ENCODE assay signal across 15 cellular contexts in the genomic region with DNA sequence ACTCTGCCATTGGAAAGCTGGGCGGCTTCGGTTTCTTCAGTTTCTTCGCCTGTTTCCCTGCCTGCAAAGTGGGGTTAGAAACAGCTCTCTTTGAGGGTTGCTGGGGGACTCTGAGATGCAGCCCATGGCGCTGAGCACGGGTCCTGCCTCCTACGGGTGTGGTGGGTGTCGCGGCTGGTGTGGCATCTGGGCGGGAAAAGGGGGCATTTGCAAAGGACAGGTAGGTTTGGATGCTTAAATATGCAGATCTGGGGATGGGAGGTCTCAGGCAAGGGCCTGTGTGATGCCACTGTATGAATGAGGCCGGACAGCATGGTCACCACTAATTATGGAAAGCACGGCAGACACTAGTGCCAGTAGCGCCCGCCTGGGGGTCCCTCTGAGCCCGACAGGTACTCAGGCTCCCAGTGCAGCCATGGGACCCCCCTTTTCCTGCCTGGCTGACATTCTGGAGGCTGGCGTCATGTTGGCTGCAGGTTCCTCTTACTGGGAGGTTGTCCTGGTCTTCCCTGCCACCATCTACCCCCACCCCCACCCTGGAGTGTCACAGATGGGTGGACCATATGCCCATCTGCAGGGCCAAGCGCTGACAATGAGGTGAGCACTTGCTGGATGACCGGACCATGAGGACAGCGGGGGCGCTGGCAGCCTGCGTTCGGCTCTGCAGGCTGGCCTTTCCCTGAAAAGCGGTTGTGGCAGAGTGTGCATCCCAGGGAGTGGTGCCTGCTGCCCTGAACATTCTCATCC.
DNase-seq lines count a peak whose midpoint lies in the region; ATAC-seq and TF ChIP-seq lines count a peak whose summit lies in the region.
"Had no signal": no experiment of that assay in that cellular context is flagged by ENCODE, and none has a peak within 500 bp of the region (broad histone marks: within the 10 kb centered on the region; RNA-seq: fewer than 3 reads in every experiment).

No MANE protein-coding gene starts in this region.

- peak overlapping the region; percentile 16 for H3K4me3 Mint-ChIP-seq in activated CD4-positive, alpha-beta T cell treated with anti-CD3 and anti-CD28 coated beads, Interleukin-2, amount 10 ng/mL, durations not matched to agents 24 days and 14 days

- peak overlapping the region; percentile 3 for H3K9ac ChIP-seq in NT2/D1 (ENCODE audit: insufficient read length, low read depth)

- DNase-seq in activated CD4-positive, alpha-beta T cell treated with anti-CD3 and anti-CD28 coated beads, Interleukin-2, amount 10 ng/mL, durations not matched to agents 24 days and 14 days = no peak
- no peak for DNase-seq in activated CD4-positive, alpha-beta T cell treated with anti-CD3 and anti-CD28 coated beads for 48 hours
- DNase-seq in NT2/D1 (ENCODE audit: low read depth, low spot score) = no peak
- DNase-seq in esophagus squamous epithelium (lab: John Stamatoyannopoulos, UW) = no peak
- no peak for DNase-seq in stomach
- DNase-seq in left lobe of liver (ENCODE audit: low spot score) = no peak
- no peak for DNase-seq in inferior parietal cortex (ENCODE audit: extremely low spot score)
- DNase-seq: activated CD4-positive, alpha-beta T cell treated with anti-CD3 and anti-CD28 coated beads for 4 hours; brain microvascular endothelial cell; DMS153; effector memory CD4-positive, alpha-beta T cell; naive B cell had no signal

- no peak for ATAC-seq in HG02588 (IDR thresholded peaks at IDR 0.05; ENCODE audit: unreplicated experiment)
- no peak for ATAC-seq in left lobe of liver

- H3K9me3 ChIP-seq in NT2/D1 (ENCODE audit: insufficient read depth, low read length) (no peaks in the 10 kb centered on the region), esophagus squamous epithelium (no peaks in the 10 kb centered on the region), stomach (no peaks in the 10 kb centered on the region)

- H3K4me1 ChIP-seq in NT2/D1 (ENCODE audit: insufficient read depth, insufficient read length) (peaks cover 69% of the 10 kb centered on the region), esophagus squamous epithelium (peaks cover 73 to 100% (median 80%) of the 10 kb centered on the region in 3 donors), stomach (peaks cover 91 to 100% (median 97%) of the 10 kb centered on the region in 4 donors)

- H3K36me3 Mint-ChIP-seq in activated CD4-positive, alpha-beta T cell treated with anti-CD3 and anti-CD28 coated beads, Interleukin-2, amount 10 ng/mL, durations not matched to agents 24 days and 14 days (ENCODE audit: low read depth) = peaks cover 17% of the 10 kb centered on the region
- H3K36me3 Mint-ChIP-seq: naive B cell had no signal

- H3K27me3 Mint-ChIP-seq in activated CD4-positive, alpha-beta T cell treated with anti-CD3 and anti-CD28 coated beads, Interleukin-2, amount 10 ng/mL, durations not matched to agents 24 days and 14 days = no peaks in the 10 kb centered on the region
- H3K27me3 Mint-ChIP-seq: naive B cell had no signal

- WGBS in esophagus squamous epithelium, 2 donors = 81 to 92% methylated on average over 4 to 8 of the region's 22 CpGs
- WGBS in stomach, 5 donors = 83 to 91% (median 90%) methylated on average over 10 to 22 of the region's 22 CpGs

- H3K27ac Mint-ChIP-seq in activated CD4-positive, alpha-beta T cell treated with anti-CD3 and anti-CD28 coated beads, Interleukin-2, amount 10 ng/mL, durations not matched to agents 24 days and 14 days = peak overlapping the region; percentile 13

- H3K36me3 ChIP-seq in NT2/D1 (ENCODE audit: insufficient read depth, insufficient read length, low read length) (peaks cover 16% of the 10 kb centered on the region), esophagus squamous epithelium (no peaks in the 10 kb centered on the region), stomach (peaks cover 0 to 13% (median 0%) of the 10 kb centered on the region in 4 donors)

- TF ChIP-seq CTCF in esophagus squamous epithelium (IDR thresholded peaks at IDR 0.05) = no peak
- no peak for TF ChIP-seq CTCF in stomach (IDR thresholded peaks at IDR 0.05)

- no peak for TF ChIP-seq EP300 in stomach (IDR thresholded peaks at IDR 0.05)

- TF ChIP-seq POLR2A in esophagus squamous epithelium (IDR thresholded peaks at IDR 0.05) (no peak), stomach (IDR thresholded peaks at IDR 0.05) (no peak)

- no peaks in the 10 kb centered on the region for H3K9me3 Mint-ChIP-seq in activated CD4-positive, alpha-beta T cell treated with anti-CD3 and anti-CD28 coated beads, Interleukin-2, amount 10 ng/mL, durations not matched to agents 24 days and 14 days
- H3K9me3 Mint-ChIP-seq: activated T-helper 2 cell treated with anti-CD3 and anti-CD28 coated beads, Interferon-gamma antibody, Interleukin-2, Interleukin-4, amounts not matched to agents 10 μg/mL and 5 μg/mL and 100 μg/mL, durations not matched to agents 14 hours and 24 hours and 36 hours; naive B cell had no signal

- intact Hi-C loops in activated CD4-positive, alpha-beta T cell treated with anti-CD3 and anti-CD28 coated beads, Interleukin-2, amount 10 ng/mL, durations not matched to agents 24 days and 14 days (cut with micrococcal nuclease) = no loop called here
- intact Hi-C loops in esophagus squamous epithelium (cut with DNase I) = no loop called here
- intact Hi-C loops in stomach (cut with DNase I; ENCODE audit: low total_unique reads) = no loop called here

- H3K27ac ChIP-seq in esophagus squamous epithelium (peak overlapping the region; percentile 83 to 96 (median 93)), stomach (peak overlapping the region; percentile 75 to 98 (median 94))
- H3K27ac ChIP-seq: brain microvascular endothelial cell had no signal

- H3K4me3 ChIP-seq in NT2/D1 (ENCODE audit: insufficient read length, low read depth) (no peak overlapping the region), esophagus squamous epithelium (no peak overlapping the region), stomach (no peak overlapping the region)
- H3K4me3 ChIP-seq: skin epidermis had no signal

- H3K27me3 ChIP-seq in NT2/D1 (ENCODE audit: insufficient read depth, insufficient read length) (no peaks in the 10 kb centered on the region), esophagus squamous epithelium (no peaks in the 10 kb centered on the region), stomach (no peaks in the 10 kb centered on the region)
- H3K27me3 ChIP-seq: brain microvascular endothelial cell had no signal

- H3K4me1 Mint-ChIP-seq in activated CD4-positive, alpha-beta T cell treated with anti-CD3 and anti-CD28 coated beads, Interleukin-2, amount 10 ng/mL, durations not matched to agents 24 days and 14 days = peaks cover 82% of the 10 kb centered on the region
